12 cellular contexts compared by ENCODE assay signal in genomic region chr11:75468534-75469340, GRCh38. TPM values are rescaled to one million over a fixed set of nuclear protein-coding genes. Genes with fewer than 3 reads are reported as not detected.
A peak's percentile ranks its signal among the peaks of the same experiment; 100 is the strongest.
DNase-seq lines count a peak whose midpoint lies in the region; ATAC-seq, FAIRE-seq and TF ChIP-seq lines count a peak whose summit lies in the region.
"Had no signal": no experiment of that assay in that cellular context is flagged by ENCODE, and none has a peak within 500 bp of the region (broad histone marks: within the 10 kb centered on the region; RNA-seq: fewer than 3 reads in every experiment).

No MANE protein-coding gene starts in this region.

- H4K20me1 ChIP-seq in mammary epithelial cell (ENCODE audit: insufficient read depth, low read length), result no peaks in the 10 kb centered on the region

- H3K36me3 ChIP-seq in H7 (replicated peaks; ENCODE audit: control insufficient read depth, insufficient read depth, low read length), result no peaks in the 10 kb centered on the region
- peaks cover 8% of the 10 kb centered on the region for H3K36me3 ChIP-seq in WERI-Rb-1
- no peaks in the 10 kb centered on the region for H3K36me3 ChIP-seq in heart right ventricle
- H3K36me3 ChIP-seq in mammary epithelial cell (ENCODE audit: insufficient read depth, low read length), result no peaks in the 10 kb centered on the region

- CTCF ChIA-PET in mammary epithelial cell (lab: Charles Lee; ENCODE audit: low non-redundant PET), result no interaction called here

- no TSS peak for BruUV-seq in mammary epithelial cell (replicated peaks; lab: Mats Ljungman, UMichigan)

- TF ChIP-seq CTCF in WERI-Rb-1 (IDR thresholded peaks at IDR 0.05; ENCODE audit: low read depth, low read length), result no peak
- no peak for TF ChIP-seq CTCF in heart right ventricle (IDR thresholded peaks at IDR 0.05)
- TF ChIP-seq CTCF in mammary epithelial cell (conservative IDR thresholded peaks at IDR 0.05 in 1 of 2, IDR thresholded peaks at IDR 0.05 in 1 of 2; ENCODE audit: extremely low read depth in 1 of 2, insufficient read depth in 1 of 2, low read depth in 1 of 2, low read length in 2 of 2), result no peak

- no peak overlapping the region for H3K4me2 ChIP-seq in mammary epithelial cell (ENCODE audit: insufficient read depth, low read depth, low read length)

- H3K9ac ChIP-seq in mammary epithelial cell (ENCODE audit: insufficient read depth, low read length), result no peak overlapping the region
- H3K9ac ChIP-seq: parathyroid adenoma had no signal

- no peak overlapping the region for H2AFZ ChIP-seq in mammary epithelial cell (ENCODE audit: low read depth, low read length)
- H2AFZ ChIP-seq: parathyroid adenoma had no signal

- no peak overlapping the region for H3K4me3 ChIP-seq in H7 (ENCODE audit: insufficient read depth, low read depth, low read length)
- H3K4me3 ChIP-seq in WERI-Rb-1 (ENCODE audit: low read depth, low read length), result no peak overlapping the region
- no peak overlapping the region for H3K4me3 ChIP-seq in heart right ventricle
- no peak overlapping the region for H3K4me3 ChIP-seq in mammary epithelial cell (replicated peaks in 1 of 3; ENCODE audit: insufficient read depth in 1 of 3, low read depth in 2 of 3, low read length in 3 of 3)

- H3K27me3 ChIP-seq in H7 (ENCODE audit: control insufficient read depth, insufficient read depth, low read length) (no peaks in the 10 kb centered on the region), WERI-Rb-1 (ENCODE audit: insufficient read depth, low read depth, severe bottlenecking) (no peaks in the 10 kb centered on the region), heart right ventricle (no peaks in the 10 kb centered on the region), mammary epithelial cell (ENCODE audit: insufficient read depth, low read length) (no peaks in the 10 kb centered on the region)

- no peaks in the 10 kb centered on the region for H3K79me2 ChIP-seq in mammary epithelial cell (ENCODE audit: insufficient read depth, low read length)
- H3K79me2 ChIP-seq: parathyroid adenoma had no signal

- WGBS in heart right ventricle, 2 donors, result 43 to 48% methylated on average over 14 of the region's 14 CpGs
- 80% methylated on average over 8 of the region's 14 CpGs for WGBS in mammary epithelial cell (ENCODE audit: low coverage, missing lambda C conversion rate)

- H3K4me1 ChIP-seq in heart right ventricle, result peaks cover 0 to 40% (median 35%) of the 10 kb centered on the region in 9 donors
- peaks cover 12% of the 10 kb centered on the region for H3K4me1 ChIP-seq in mammary epithelial cell (ENCODE audit: insufficient read depth, low read length)
- H3K4me1 ChIP-seq: parathyroid adenoma had no signal

- H3K27ac ChIP-seq in WERI-Rb-1, result peak overlapping the region; percentile 87
- peak overlapping the region in 6 of 10 donors; percentile 21 to 58 (median 54) for H3K27ac ChIP-seq in heart right ventricle
- H3K27ac ChIP-seq in mammary epithelial cell (ENCODE audit: insufficient read depth, low read depth, low read length), result no peak overlapping the region
- H3K27ac ChIP-seq: parathyroid adenoma had no signal

- dilution Hi-C loops in mammary epithelial cell (cut with HindIII; ENCODE audit: low sequenced_read_pairs), result no loop called here

- FAIRE-seq in RCC 7860 (lab: Jason Lieb, UNC), result no peak

- peak; percentile 67 for DNase-seq in H7
- DNase-seq in WERI-Rb-1, result peak; percentile 66
- peak; percentile 71 to 83 for DNase-seq in heart right ventricle
- peak; percentile 42 for DNase-seq in renal cortical epithelial cell (ENCODE audit: low read depth)
- DNase-seq in RCC 7860 (ENCODE audit: low spot score), result no peak
- DNase-seq in mammary epithelial cell, result no peak
- DNase-seq in NCI-H1105 treated with DMSO at 0.1 percent for 48 hours (lab: John Stamatoyannopoulos, UW), result no peak
- DNase-seq: activated CD4-positive, alpha-beta T cell treated with anti-CD3 and anti-CD28 coated beads, Interleukin-2, amount 10 ng/mL, durations not matched to agents 24 days and 14 days; DMS 273 treated with DMSO at 0.1 percent for 48 hours; head of caudate nucleus had no signal

- in situ Hi-C loops in mammary epithelial cell (cut with MboI; ENCODE audit: low sequenced_read_pairs in 2 of 2), result no loop called here

- intact Hi-C loops in heart right ventricle (cut with DNase I) (loop anchor here in 1 of 10 donors (10.0 kb wide), 1 partner anchor 54 kb away; no protein-coding TSS in a partner anchor), mammary epithelial cell (cut with micrococcal nuclease) (no loop called here)

- no peaks in the 10 kb centered on the region for H3K9me3 ChIP-seq in WERI-Rb-1 (ENCODE audit: severe bottlenecking)
- H3K9me3 ChIP-seq in heart right ventricle, result no peaks in the 10 kb centered on the region
- no peaks in the 10 kb centered on the region for H3K9me3 ChIP-seq in mammary epithelial cell (replicated peaks; ENCODE audit: insufficient read depth, low read length)

- ATAC-seq in heart right ventricle, result peak in 7 of 8 donors; percentile 64 to 87 (median 80)
- no peak for ATAC-seq in GM19035 (IDR thresholded peaks at IDR 0.05; ENCODE audit: unreplicated experiment)

RNA-seq across cellular contexts. Expression of gene KLHL35, which starts 35.7 kb away (rescaled TPM):
- total RNA-seq in H7 (2014; rRNA removed; shearing (Covaris generic)), result 1.2 and 2.7 TPM in 2 replicates
- total RNA-seq in heart right ventricle (under 1 TPM in 8 of 10 donors, not detected in 2; 0.20 to 0.81 (median 0.37) TPM), renal cortical epithelial cell (0.70 and 3.1 TPM in 2 replicates), mammary epithelial cell (1 to 10 TPM; 2.4 to 3.7 TPM)
- polyA plus RNA-seq in heart right ventricle (under 1 TPM; 0.29 to 0.64 TPM), mammary epithelial cell (0.43 TPM)
- polyA minus RNA-seq in mammary epithelial cell, result not detected

RNA-seq across cellular contexts. Expression of gene GDPD5, which starts 57.0 kb away (rescaled TPM):
- total RNA-seq in H7 (2014; rRNA removed; shearing (Covaris generic)), result 11.2 and 12.5 TPM in 2 replicates
- total RNA-seq in heart right ventricle (1 to 10 TPM; 3.3 to 8.0 (median 4.1) TPM), renal cortical epithelial cell (3.0 TPM in 2 replicates), mammary epithelial cell (10 to 100 TPM in 1 of 2 donors, 1 to 10 TPM in 1; 9.5 to 13.3 TPM)
- polyA plus RNA-seq in heart right ventricle (10 to 100 TPM in 1 of 2 donors, 1 to 10 TPM in 1; 3.6 to 10.3 TPM), mammary epithelial cell (4.4 TPM)
- 5.9 TPM for polyA minus RNA-seq in mammary epithelial cell

Comparison
In these comparisons a context has a peak if more than half of its experiments do, and no peak if none do; other contexts are left out.
1. DNase-seq: peak in H7 (single experiment), WERI-Rb-1 (single experiment), heart right ventricle (2 of 2) and renal cortical epithelial cell (single experiment); none in RCC 7860 (single experiment), mammary epithelial cell (single experiment) and NCI-H1105 treated with DMSO at 0.1 percent for 48 hours (single experiment).